In genomic region chr21:15754640-15755039, GRCh38 we compare ENCODE assay signal across 16 cellular contexts. TPM values are rescaled to one million over a fixed set of nuclear protein-coding genes. Genes with fewer than 3 reads are reported as not detected.
A peak's percentile ranks its signal among the peaks of the same experiment; 100 is the strongest.
DNase-seq lines count a peak whose midpoint lies in the region; ATAC-seq, FAIRE-seq and TF ChIP-seq lines count a peak whose summit lies in the region.
"Had no signal": no experiment of that assay in that cellular context is flagged by ENCODE, and none has a peak within 500 bp of the region (broad histone marks: within the 10 kb centered on the region; RNA-seq: fewer than 3 reads in every experiment).

No MANE protein-coding gene starts in this region.

- H3K9me2 ChIP-seq in GM23338 (ENCODE audit: insufficient read depth), result no peaks in the 10 kb centered on the region

- peaks cover 69% of the 10 kb centered on the region for H3K4me1 Mint-ChIP-seq in GM23338

- H3K27me3 ChIP-seq in GM23338 (ENCODE audit: insufficient read depth) (no peaks in the 10 kb centered on the region), keratinocyte (ENCODE audit: control insufficient read depth, extremely low read depth, insufficient read depth, low read length) (no peaks in the 10 kb centered on the region)

- H3K9me3 ChIP-seq in A549 (peaks cover 27% of the 10 kb centered on the region), keratinocyte (ENCODE audit: control insufficient read depth, low read depth, low read length) (no peaks in the 10 kb centered on the region)

- TF ChIP-seq CTCF in A549 (IDR thresholded peaks at IDR 0.05), result no peak
- no peak for TF ChIP-seq CTCF in GM23338 (conservative IDR thresholded peaks at IDR 0.05; ENCODE audit: low read depth in 2 of 2)
- TF ChIP-seq CTCF in astrocyte of the spinal cord (IDR thresholded peaks at IDR 0.05; ENCODE audit: low read depth, low read length), result no peak
- TF ChIP-seq CTCF in keratinocyte (optimal IDR thresholded peaks at IDR 0.05 in 1 of 3, IDR thresholded peaks at IDR 0.05 in 1 of 3, conservative IDR thresholded peaks at IDR 0.05 in 1 of 3; ENCODE audit: extremely low read depth in 1 of 3, insufficient read depth in 2 of 3, low read length in 3 of 3), result no peak

- POLR2A ChIA-PET in A549 (lab: Yijun Ruan, JAX), result no interaction called here

- in situ Hi-C loops in astrocyte of the spinal cord (cut with HindIII; ENCODE audit: low sequenced_read_pairs), result no loop called here

- H3K4me3 Mint-ChIP-seq in GM23338, result peak overlapping the region; percentile 17; the same call in 1 of the 3 replicates

- peaks cover 33% of the 10 kb centered on the region for H3K4me1 ChIP-seq in A549
- peaks cover 41% of the 10 kb centered on the region for H3K4me1 ChIP-seq in GM23338 (ENCODE audit: insufficient read depth)
- peaks cover 18% of the 10 kb centered on the region for H3K4me1 ChIP-seq in keratinocyte (ENCODE audit: control insufficient read depth, extremely low read depth, insufficient read depth, low read length)

- peaks cover 27% of the 10 kb centered on the region for H3K36me3 Mint-ChIP-seq in GM23338 (ENCODE audit: low read depth)

- peaks cover 93% of the 10 kb centered on the region for H3K79me2 ChIP-seq in GM23338 (replicated peaks; ENCODE audit: insufficient read depth)
- peaks cover 74% of the 10 kb centered on the region for H3K79me2 ChIP-seq in keratinocyte (ENCODE audit: control insufficient read depth, insufficient read depth, low read length)

- FAIRE-seq in A549 (lab: Jason Lieb, UNC) (no peak), keratinocyte (lab: Jason Lieb, UNC) (peak; percentile 77)

- H3K9me1 ChIP-seq in keratinocyte (ENCODE audit: control insufficient read depth, extremely low read depth, insufficient read depth, low read length), result peaks cover 2% of the 10 kb centered on the region

- DNase-seq in A549 (ENCODE audit: low read depth in 1 of 2, low spot score in 1 of 2) (peak in 1 of 2 experiments; percentile 69), GM23338 (ENCODE audit: low spot score) (no peak), astrocyte of the spinal cord (ENCODE audit: low read depth, low spot score) (peak; percentile 65), keratinocyte (ENCODE audit: low read depth, low spot score) (peak; percentile 54), anterior cingulate cortex (lab: John Stamatoyannopoulos, UW) (no peak)
- DNase-seq in stimulated activated CD4-positive, alpha-beta T cell treated with anti-CD3 and anti-CD28 coated beads, Interleukin-1b, Interleukin-23, amount 100 ng/mL, for 48 hours, result no peak
- DNase-seq in activated CD8-positive, alpha-beta memory T cell treated with anti-CD3 and anti-CD28 coated beads, Interleukin-2, amount 50 U/mL, for 4 hours, result no peak
- DNase-seq: immature natural killer cell; NCI-H1436; nucleus accumbens; PC-9; stimulated activated CD4-positive, alpha-beta T cell treated with anti-CD3 and anti-CD28 coated beads, Interleukin-4, amount 100 ng/mL, for 24 hours; WERI-Rb-1 had no signal

- dilution Hi-C loops in keratinocyte (cut with MboI; ENCODE audit: extremely low pct_ligation_motif_present, low sequenced_read_pairs), result no loop called here

- H4K20me1 ChIP-seq in GM23338 (replicated peaks; ENCODE audit: insufficient read depth) (peaks cover 12% of the 10 kb centered on the region; the same call in 1 of the 2 replicates), keratinocyte (ENCODE audit: control insufficient read depth, extremely low read depth, insufficient read depth, low read length) (no peaks in the 10 kb centered on the region)

- WGBS in A549 (ENCODE audit: missing lambda C conversion rate), result 4% methylated on average over 1 of the region's 1 CpG

- peaks cover 17% of the 10 kb centered on the region for H3K9me3 Mint-ChIP-seq in GM23338
- H3K9me3 Mint-ChIP-seq: immature natural killer cell had no signal

- H3K27ac ChIP-seq in A549 (peak overlapping the region; percentile 79 to 86), GM23338 (ENCODE audit: low read depth) (no peak overlapping the region), keratinocyte (ENCODE audit: control insufficient read depth, insufficient read depth, low read length) (no peak overlapping the region)
- H3K27ac ChIP-seq: HL-60, PC-9, WERI-Rb-1 had no signal

- H3K27ac Mint-ChIP-seq in GM23338, result peak overlapping the region; percentile 10; the same call in 1 of the 2 replicates
- H3K27ac Mint-ChIP-seq: activated T-helper 2 cell treated with anti-CD3 and anti-CD28 coated beads, Interferon-gamma antibody, Interleukin-2, Interleukin-4, amounts not matched to agents 10 μg/mL and 5 μg/mL and 100 μg/mL, durations not matched to agents 14 hours and 24 hours and 36 hours had no signal

- H3K27me3 Mint-ChIP-seq in GM23338 (ENCODE audit: insufficient read depth, low read depth, poor library complexity), result peaks cover 3% of the 10 kb centered on the region

- H3K9ac ChIP-seq in keratinocyte (ENCODE audit: control insufficient read depth, extremely low read depth, insufficient read depth, low read length), result no peak overlapping the region

- ATAC-seq in A549 (peak; percentile 73 to 91), GM23338 (peak; percentile 6; the same call in 1 of the 3 replicates), HG02759 (IDR thresholded peaks at IDR 0.05; ENCODE audit: unreplicated experiment) (no peak)

- H3K4me3 ChIP-seq in A549 (no peak overlapping the region), GM23338 (no peak overlapping the region), astrocyte of the spinal cord (ENCODE audit: low read depth, low read length) (no peak overlapping the region), keratinocyte (ENCODE audit: control insufficient read depth in 2 of 3, extremely low read depth in 1 of 3, insufficient read depth in 2 of 3, low read depth in 1 of 3, low read length in 3 of 3) (no peak overlapping the region)
- H3K4me3 ChIP-seq: PC-9 had no signal

- no peaks in the 10 kb centered on the region for H3F3A ChIP-seq in GM23338 (replicated peaks; ENCODE audit: low read depth)

- no peak overlapping the region for H2AFZ ChIP-seq in GM23338
- no peak overlapping the region for H2AFZ ChIP-seq in keratinocyte (ENCODE audit: control insufficient read depth, low read length)
- H2AFZ ChIP-seq: PC-9 had no signal

- TF ChIP-seq RAD21 in A549 (conservative IDR thresholded peaks at IDR 0.05 in 1 of 2, IDR thresholded peaks at IDR 0.05 in 1 of 2), result peak in 1 of 2 experiments; percentile 6; a peak in 1 of 5 replicates

- H3K36me3 ChIP-seq in GM23338 (ENCODE audit: insufficient read depth) (no peaks in the 10 kb centered on the region), keratinocyte (ENCODE audit: control insufficient read depth in 2 of 2, extremely low read depth in 1 of 2, insufficient read depth in 2 of 2, low read length in 2 of 2) (no peaks in the 10 kb centered on the region)
- H3K36me3 ChIP-seq: WERI-Rb-1 had no signal

- H3K4me2 ChIP-seq in A549 (peak overlapping the region; percentile 69), GM23338 (peak overlapping the region; percentile 46), keratinocyte (ENCODE audit: control insufficient read depth, extremely low read depth, insufficient read depth, low read depth, low read length) (peak overlapping the region; percentile 20)
- H3K4me2 ChIP-seq: PC-9 had no signal

- CTCF ChIA-PET in A549 (lab: Yijun Ruan, JAX), result interaction anchor here (0.9 kb wide), 1 partner anchor 24 kb away, joined by 3 read pairs; no protein-coding TSS in a partner anchor

- no peak for TF ChIP-seq EP300 in A549 (IDR thresholded peaks at IDR 0.05)

- no peak for TF ChIP-seq POLR2A in A549 (IDR thresholded peaks at IDR 0.05; ENCODE audit: low read length)

TF ChIP-seq in A549, 52 proteins besides CTCF, POLR2A, EP300 and RAD21 (continues in another document):
- TF ChIP-seq FOSL2 (IDR thresholded peaks at IDR 0.05) (0 out of 2 replicates have a peak, but pooled peaks have one; percentile 22), FOSL2 (CRISPR knock-in tag; IDR thresholded peaks at IDR 0.05) (peak; percentile 75), MAX (IDR thresholded peaks at IDR 0.05) (peak; percentile 42; the same call in 1 of the 2 replicates), TP53 (CRISPR knock-in tag; IDR thresholded peaks at IDR 0.05) (no peak), MAFK (IDR thresholded peaks at IDR 0.05; ENCODE audit: partially characterized antibody) (peak; percentile 95)

RNA-seq across cellular contexts. Expression of gene USP25, which starts 24.9 kb away (rescaled TPM):
- polyA plus RNA-seq in A549 (2011; rRNA removed) (32.2 and 33.5 TPM in 2 replicates), A549 (2017; fragmentation: RNase III; extraction: RNeasy Plus Mini Kit Qiagen cat#74134 plus additional on column Dnase treatment) (14.5 to 18.1 TPM (median 15.3 TPM) in 3 replicates), GM23338 (2016; fragmentation: Nextera tagmentation; extraction: Ambion mirVana) (11.8 and 14.2 TPM in 2 replicates), keratinocyte (14.4 to 17.8 TPM (median 16.0 TPM) in 3 replicates)
- polyA plus RNA-seq in A549 (2012; cell fraction: cytosol; rRNA removed), result 3.9 and 4.7 TPM in 2 replicates
- polyA plus RNA-seq in A549 (2012; cell fraction: nucleus; rRNA removed), result 1.9 and 3.2 TPM in 2 replicates
- 34.9 and 40.2 TPM in 2 replicates for polyA minus RNA-seq in A549 (2011; rRNA and poly(A)+ RNA removed)
- total RNA-seq in GM23338 (2014; rRNA removed; shearing (Covaris generic)), result 49.2 and 69.3 TPM in 2 replicates
- polyA plus RNA-seq in keratinocyte (2011; ENCODE audit: low read depth), result 22.7 TPM
- polyA plus RNA-seq in keratinocyte (2011; cell fraction: cytosol; rRNA removed), result 12.7 and 22.4 TPM in 2 replicates
- 14.7 and 18.1 TPM in 2 replicates for polyA plus RNA-seq in keratinocyte (2011; cell fraction: nucleus; rRNA removed)
- 14.3 and 14.5 TPM in 2 replicates for polyA plus RNA-seq in keratinocyte (2012; ENCODE audit: low replicate concordance)
- polyA minus RNA-seq in keratinocyte, result 8.4 to 55.9 TPM (median 40.1 TPM) in 3 replicates
- polyA minus RNA-seq in keratinocyte (2011; cell fraction: cytosol; rRNA and poly(A)+ RNA removed), result 20.5 TPM
- polyA minus RNA-seq in keratinocyte (2011; cell fraction: nucleus; rRNA and poly(A)+ RNA removed), result 31.8 and 65.9 TPM in 2 replicates

Comparison
In these comparisons a context has a peak if more than half of its experiments do, and no peak if none do; other contexts are left out.
1. DNase-seq: peak in astrocyte of the spinal cord (single experiment) and keratinocyte (single experiment); none in GM23338 (single experiment), stimulated activated CD4-positive, alpha-beta T cell treated with anti-CD3 and anti-CD28 coated beads, Interleukin-1b, Interleukin-23, amount 100 ng/mL, for 48 hours (single experiment), anterior cingulate cortex (0 of 58) and activated CD8-positive, alpha-beta memory T cell treated with anti-CD3 and anti-CD28 coated beads, Interleukin-2, amount 50 U/mL, for 4 hours (single experiment).
2. H3K27ac ChIP-seq: peak in A549 (2 of 2); none in GM23338 (single experiment) and keratinocyte (single experiment).
3. Peak in every context shown above with its lines, with median percentiles within 50 percentile points of each other: H3K4me2 ChIP-seq.